ENCODE assay signal across 8 cellular contexts in the genomic region with DNA sequence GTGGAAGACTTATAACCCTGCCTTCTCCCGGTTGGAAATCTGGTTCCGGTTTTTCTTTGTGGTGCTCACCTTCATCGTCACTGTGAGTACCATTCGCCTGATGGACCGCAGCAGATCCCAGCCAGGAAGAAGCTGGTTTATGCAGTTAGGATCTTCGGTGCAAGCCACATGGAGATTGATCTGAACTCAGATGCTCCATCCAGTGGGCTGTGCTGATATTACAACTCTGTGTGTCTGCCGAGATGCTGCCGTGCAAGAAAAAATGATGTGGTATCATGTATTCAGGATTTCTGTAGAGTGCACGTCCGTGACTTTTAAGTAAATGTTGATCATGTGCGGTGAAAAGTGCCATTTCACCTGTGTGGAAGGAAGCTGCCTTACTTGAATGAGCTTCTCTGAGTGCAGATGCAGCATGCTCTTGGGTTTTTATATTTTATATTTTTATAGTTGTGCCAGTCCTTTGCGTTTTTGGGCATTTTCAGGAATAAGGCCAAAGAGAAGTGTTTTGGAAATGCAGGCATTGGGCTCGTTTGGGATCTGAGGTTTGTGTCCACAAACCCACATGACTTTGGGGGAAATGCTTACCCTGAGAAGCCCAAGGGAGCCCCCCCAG. TPM values are rescaled to one million over a fixed set of nuclear protein-coding genes. Genes with fewer than 3 reads are reported as not detected.
DNase-seq lines count a peak whose midpoint lies in the region; ATAC-seq and TF ChIP-seq lines count a peak whose summit lies in the region.

No MANE protein-coding gene starts in this region.

- H2AK5ac ChIP-seq in neuronal stem cell (ENCODE audit: low read depth, low read length): no peak overlapping the region

- no peaks in the 10 kb centered on the region for H3K9me3 Mint-ChIP-seq in activated T-helper 1 cell treated with anti-CD3 and anti-CD28 coated beads, Interleukin-12 subunit alpha, Interleukin-12 subunit beta, Interleukin-2, Interleukin-4 antibody, amounts not matched to agents 30 ng/mL and 10 ng/mL and 1 ng/mL, durations not matched to agents 14 hours and 24 hours and 36 hours

- TF ChIP-seq CTCF in PC-9 (conservative IDR thresholded peaks at IDR 0.05): peak; percentile 67
- peak; percentile 77 for TF ChIP-seq CTCF in fibroblast of the aortic adventitia (IDR thresholded peaks at IDR 0.05; ENCODE audit: insufficient read depth, low read length)
- TF ChIP-seq CTCF in thyroid gland (IDR thresholded peaks at IDR 0.05): peak; percentile 59 to 85 (median 71)

- no peak overlapping the region for H3K23ac ChIP-seq in neuronal stem cell (ENCODE audit: low read depth, low read length, poor library complexity)

- H3K36me3 Mint-ChIP-seq in activated T-helper 1 cell treated with anti-CD3 and anti-CD28 coated beads, Interleukin-12 subunit alpha, Interleukin-12 subunit beta, Interleukin-2, Interleukin-4 antibody, amounts not matched to agents 30 ng/mL and 10 ng/mL and 1 ng/mL, durations not matched to agents 14 hours and 24 hours and 36 hours (ENCODE audit: low read depth): peaks cover 28% of the 10 kb centered on the region

- no peak overlapping the region for H3K18ac ChIP-seq in neuronal stem cell (ENCODE audit: low read length)

- H3K9me2 ChIP-seq in PC-9 (ENCODE audit: insufficient read depth): no peaks in the 10 kb centered on the region

- no peaks in the 10 kb centered on the region for H3K27me3 Mint-ChIP-seq in activated T-helper 1 cell treated with anti-CD3 and anti-CD28 coated beads, Interleukin-12 subunit alpha, Interleukin-12 subunit beta, Interleukin-2, Interleukin-4 antibody, amounts not matched to agents 30 ng/mL and 10 ng/mL and 1 ng/mL, durations not matched to agents 14 hours and 24 hours and 36 hours (ENCODE audit: insufficient read depth)

- no peak overlapping the region for H4K8ac ChIP-seq in neuronal stem cell (ENCODE audit: low read depth, low read length)

- no peaks in the 10 kb centered on the region for H3K79me2 ChIP-seq in PC-9 (ENCODE audit: low read depth)

- H3K79me1 ChIP-seq in neuronal stem cell (ENCODE audit: low read depth, low read length): peaks cover 3% of the 10 kb centered on the region

- H3K4me1 Mint-ChIP-seq in activated T-helper 1 cell treated with anti-CD3 and anti-CD28 coated beads, Interleukin-12 subunit alpha, Interleukin-12 subunit beta, Interleukin-2, Interleukin-4 antibody, amounts not matched to agents 30 ng/mL and 10 ng/mL and 1 ng/mL, durations not matched to agents 14 hours and 24 hours and 36 hours (ENCODE audit: low read depth): peaks cover 10% of the 10 kb centered on the region

- H3K14ac ChIP-seq in neuronal stem cell (ENCODE audit: low read length): no peak overlapping the region

- H2AFZ ChIP-seq in PC-9 (no peak overlapping the region), neuronal stem cell (ENCODE audit: low read length) (no peak overlapping the region)

- CTCF ChIA-PET in PC-9 (lab: Charles Lee): no interaction called here

- no CpG with 5 or more reads among the region's 13 CpGs for WGBS in neuronal stem cell (ENCODE audit: extremely low coverage in 2 of 2, insufficient read length in 2 of 2, insufficient replicate concordance in 1 of 2), 2 donors
- 37 to 47% methylated on average over 13 of the region's 13 CpGs for WGBS in thyroid gland, 2 donors

- H3K4me3 ChIP-seq in PC-9: no peak overlapping the region
- H3K4me3 ChIP-seq in fibroblast of the aortic adventitia (ENCODE audit: low read depth, low read length): no peak overlapping the region
- H3K4me3 ChIP-seq in neuronal stem cell (ENCODE audit: low read length in 2 of 2): no peak overlapping the region
- no peak overlapping the region for H3K4me3 ChIP-seq in thyroid gland (replicated peaks in 1 of 3)

- no peak overlapping the region for H3K4me3 Mint-ChIP-seq in activated T-helper 1 cell treated with anti-CD3 and anti-CD28 coated beads, Interleukin-12 subunit alpha, Interleukin-12 subunit beta, Interleukin-2, Interleukin-4 antibody, amounts not matched to agents 30 ng/mL and 10 ng/mL and 1 ng/mL, durations not matched to agents 14 hours and 24 hours and 36 hours

- POLR2A ChIA-PET in PC-9 (lab: Charles Lee; ENCODE audit: unreplicated experiment): no interaction called here

- no peak overlapping the region for H4K91ac ChIP-seq in neuronal stem cell (ENCODE audit: low read depth, low read length, poor library complexity)

- H3K4me1 ChIP-seq in PC-9 (replicated peaks; ENCODE audit: insufficient read depth): no peaks in the 10 kb centered on the region
- no peaks in the 10 kb centered on the region for H3K4me1 ChIP-seq in neuronal stem cell (ENCODE audit: control insufficient read depth in 2 of 2, insufficient read depth in 1 of 2, low read depth in 1 of 2, low read length in 2 of 2)
- H3K4me1 ChIP-seq in thyroid gland: no peaks in the 10 kb centered on the region

- BruUV-seq in PC-9 (replicated peaks; lab: Mats Ljungman, UMichigan): no TSS peak

- no peak overlapping the region for H2BK5ac ChIP-seq in neuronal stem cell (ENCODE audit: low read length)

- H4K20me1 ChIP-seq in PC-9 (ENCODE audit: insufficient read depth): no peaks in the 10 kb centered on the region; the same call in 1 of the 2 replicates

- no peak overlapping the region for H2BK12ac ChIP-seq in neuronal stem cell (ENCODE audit: low read length)

- H3F3A ChIP-seq in PC-9 (ENCODE audit: insufficient read depth, low read depth): peaks cover 3% of the 10 kb centered on the region; the same call in 1 of the 2 replicates

- intact Hi-C loops in PC-9 (cut with micrococcal nuclease; ENCODE audit: unreplicated experiment) (loop anchor here (2.0 kb wide), 1 partner anchor 385 kb away; no protein-coding TSS in a partner anchor), thyroid gland (cut with DNase I) (loop anchor here (5.0 kb wide), 1 partner anchor 383 kb away; no protein-coding TSS in a partner anchor)
- intact Hi-C loops in activated T-helper 1 cell treated with anti-CD3 and anti-CD28 coated beads, Interleukin-12 subunit alpha, Interleukin-12 subunit beta, Interleukin-2, Interleukin-4 antibody, amounts not matched to agents 30 ng/mL and 10 ng/mL and 1 ng/mL, durations not matched to agents 14 hours and 24 hours and 36 hours (cut with micrococcal nuclease): loop anchor here (1.0 kb wide), 2 partner anchors 384 to 391 kb away; no protein-coding TSS in a partner anchor

- H3K27me3 ChIP-seq in PC-9 (ENCODE audit: insufficient read depth, low read depth) (no peaks in the 10 kb centered on the region), neuronal stem cell (ENCODE audit: control insufficient read depth in 3 of 3, insufficient read depth in 3 of 3, low read depth in 1 of 3, low read length in 3 of 3) (no peaks in the 10 kb centered on the region), thyroid gland (no peaks in the 10 kb centered on the region)

- H3K27ac ChIP-seq in PC-9: no peak overlapping the region
- H3K27ac ChIP-seq in neuronal stem cell (replicated peaks; ENCODE audit: low read length): no peak overlapping the region
- no peak overlapping the region for H3K27ac ChIP-seq in thyroid gland

- H3K4ac ChIP-seq in neuronal stem cell (ENCODE audit: low read length): no peak overlapping the region

- TF ChIP-seq POLR2A in thyroid gland (IDR thresholded peaks at IDR 0.05): no peak

- ATAC-seq in GM21717 (IDR thresholded peaks at IDR 0.05; ENCODE audit: unreplicated experiment): no peak

- DNase-seq in DMS 273 (lab: John Stamatoyannopoulos, UW; ENCODE audit: unreplicated experiment) (peak; percentile 87), HuH-7.5 (ENCODE audit: low spot score) (peak; percentile 74), PC-9 (peak in 1 of 2 experiments; percentile 22), fibroblast of the aortic adventitia (ENCODE audit: low read depth) (peak; percentile 82), neuronal stem cell (ENCODE audit: low spot score) (peak; percentile 62), thyroid gland (peak; percentile 61 to 64)
- DNase-seq in activated T-helper 1 cell treated with anti-CD3 and anti-CD28 coated beads, Interleukin-12 subunit alpha, Interleukin-12 subunit beta, Interleukin-2, Interleukin-4 antibody, amounts not matched to agents 30 ng/mL and 10 ng/mL and 1 ng/mL, durations not matched to agents 14 hours and 24 hours and 36 hours (ENCODE audit: low spot score): peak; percentile 22

- H3K27ac Mint-ChIP-seq in activated T-helper 1 cell treated with anti-CD3 and anti-CD28 coated beads, Interleukin-12 subunit alpha, Interleukin-12 subunit beta, Interleukin-2, Interleukin-4 antibody, amounts not matched to agents 30 ng/mL and 10 ng/mL and 1 ng/mL, durations not matched to agents 14 hours and 24 hours and 36 hours: no peak overlapping the region

- H2BK15ac ChIP-seq in neuronal stem cell (ENCODE audit: low read length): no peak overlapping the region

- H2BK120ac ChIP-seq in neuronal stem cell (ENCODE audit: low read depth, low read length): no peak overlapping the region

- no peak overlapping the region for H3K4me2 ChIP-seq in PC-9
- H3K4me2 ChIP-seq in neuronal stem cell (ENCODE audit: insufficient read depth, low read length, poor library complexity, severe bottlenecking): no peak overlapping the region

- H3K9me3 ChIP-seq in PC-9 (ENCODE audit: insufficient read depth, low read depth): no peaks in the 10 kb centered on the region
- H3K9me3 ChIP-seq in neuronal stem cell (replicated peaks in 1 of 2; ENCODE audit: control insufficient read depth in 2 of 2, insufficient read depth in 1 of 2, low read depth in 1 of 2, low read length in 2 of 2): no peaks in the 10 kb centered on the region
- H3K9me3 ChIP-seq in thyroid gland: no peaks in the 10 kb centered on the region

- peaks cover 19% of the 10 kb centered on the region for H3K36me3 ChIP-seq in PC-9 (ENCODE audit: low read depth)
- H3K36me3 ChIP-seq in neuronal stem cell (replicated peaks in 1 of 2; ENCODE audit: control insufficient read depth in 2 of 2, insufficient read depth in 2 of 2, low read length in 2 of 2): peaks cover 26 to 64% of the 10 kb centered on the region in 2 donors
- peaks cover 0 to 12% of the 10 kb centered on the region in 2 donors for H3K36me3 ChIP-seq in thyroid gland

- no peak overlapping the region for H3K9ac ChIP-seq in neuronal stem cell (ENCODE audit: low read depth, low read length, poor library complexity)

RNA-seq across cellular contexts. Expression of a gene that starts 39.2 kb away (rescaled TPM):
- total RNA-seq in PC-9 (2021) (99.6 and 105 TPM in 2 replicates), fibroblast of the aortic adventitia (ENCODE audit: low replicate concordance) (65.4 and 138 TPM in 2 replicates), thyroid gland (100 to 1,000 TPM in 2 of 4 donors, 10 to 100 TPM in 2; 76.6 to 113 (median 93.4) TPM)
- total RNA-seq in activated T-helper 1 cell treated with anti-CD3 and anti-CD28 coated beads, Interleukin-12 subunit alpha, Interleukin-12 subunit beta, Interleukin-2, Interleukin-4 antibody, amounts not matched to agents 30 ng/mL and 10 ng/mL and 1 ng/mL, durations not matched to agents 14 hours and 24 hours and 36 hours: 103 and 105 TPM in 2 replicates
- polyA plus RNA-seq in neuronal stem cell (2013, experiment 1 of 2): 158 TPM
- 158 TPM for polyA plus RNA-seq in neuronal stem cell (2013, experiment 2 of 2)

RNA-seq across cellular contexts. Expression of a gene that starts 44.5 kb away (rescaled TPM):
- 7.8 and 8.3 TPM in 2 replicates for total RNA-seq in PC-9 (2021)
- 123 and 139 TPM in 2 replicates for total RNA-seq in activated T-helper 1 cell treated with anti-CD3 and anti-CD28 coated beads, Interleukin-12 subunit alpha, Interleukin-12 subunit beta, Interleukin-2, Interleukin-4 antibody, amounts not matched to agents 30 ng/mL and 10 ng/mL and 1 ng/mL, durations not matched to agents 14 hours and 24 hours and 36 hours
- 1.9 and 10.5 TPM in 2 replicates for total RNA-seq in fibroblast of the aortic adventitia (ENCODE audit: low replicate concordance)
- 0.50 TPM for polyA plus RNA-seq in neuronal stem cell (2013, experiment 1 of 2)
- polyA plus RNA-seq in neuronal stem cell (2013, experiment 2 of 2): 0.43 TPM
- total RNA-seq in thyroid gland: 10 to 100 TPM; 16.9 to 33.0 (median 24.4) TPM

RNA-seq across cellular contexts. Expression of a gene that starts 45.5 kb away (rescaled TPM):
- total RNA-seq in PC-9 (2021) (14.9 and 18.7 TPM in 2 replicates), fibroblast of the aortic adventitia (ENCODE audit: low replicate concordance) (24.1 and 36.2 TPM in 2 replicates), thyroid gland (10 to 100 TPM; 16.7 to 28.1 (median 21.2) TPM)
- total RNA-seq in activated T-helper 1 cell treated with anti-CD3 and anti-CD28 coated beads, Interleukin-12 subunit alpha, Interleukin-12 subunit beta, Interleukin-2, Interleukin-4 antibody, amounts not matched to agents 30 ng/mL and 10 ng/mL and 1 ng/mL, durations not matched to agents 14 hours and 24 hours and 36 hours: 17.0 and 17.7 TPM in 2 replicates
- 11.5 TPM for polyA plus RNA-seq in neuronal stem cell (2013, experiment 1 of 2)
- polyA plus RNA-seq in neuronal stem cell (2013, experiment 2 of 2): 12.1 TPM
